ENCODE assay signal across 22 cellular contexts in the genomic region with DNA sequence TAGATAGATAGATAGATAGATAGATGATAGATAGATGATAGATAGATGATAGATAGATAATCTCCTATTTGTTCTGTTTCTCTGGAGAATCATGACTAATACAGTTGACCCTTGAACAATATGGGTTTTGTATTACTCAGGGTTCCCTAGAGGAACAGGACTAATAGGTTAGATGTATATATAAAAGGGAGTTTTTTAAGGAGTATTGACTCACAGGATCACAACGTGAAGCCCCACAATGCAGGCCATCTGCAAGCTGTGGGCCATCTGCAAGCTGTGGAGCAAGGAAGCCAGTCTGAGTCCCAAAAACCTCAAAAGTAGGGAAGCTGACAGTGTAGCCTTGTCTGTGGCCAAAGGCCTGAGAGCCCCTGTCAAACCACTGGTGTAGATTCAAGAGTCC.
A peak's percentile ranks its signal among the peaks of the same experiment; 100 is the strongest.
DNase-seq lines count a peak whose midpoint lies in the region; ATAC-seq, FAIRE-seq and TF ChIP-seq lines count a peak whose summit lies in the region.
"Had no signal": no experiment of that assay in that cellular context is flagged by ENCODE, and none has a peak within 500 bp of the region (broad histone marks: within the 10 kb centered on the region; RNA-seq: fewer than 3 reads in every experiment).

No MANE protein-coding gene starts in this region.

- no peaks in the 10 kb centered on the region for H3K9me3 Mint-ChIP-seq in activated CD4-positive, alpha-beta memory T cell treated with anti-CD3 and anti-CD28 coated beads for 36 hours
- H3K9me3 Mint-ChIP-seq in glutamatergic neuron (ENCODE audit: unreplicated experiment) = no peaks in the 10 kb centered on the region

- no peak overlapping the region for H3K4me3 ChIP-seq in bronchial epithelial cell (ENCODE audit: low read depth, low read length)
- H3K4me3 ChIP-seq: GM12878, SK-N-MC had no signal

- POLR2A ChIA-PET in activated CD4-positive, alpha-beta memory T cell treated with anti-CD3 and anti-CD28 coated beads for 36 hours (lab: Charles Lee) = no interaction called here

- FAIRE-seq in bronchial epithelial cell (lab: Jason Lieb, UNC) = no peak
- FAIRE-seq: D721Med, GM12878 had no signal

- intact Hi-C loops in activated CD4-positive, alpha-beta memory T cell treated with anti-CD3 and anti-CD28 coated beads for 36 hours (cut with micrococcal nuclease) = no loop called here

- no peaks in the 10 kb centered on the region for H3K27me3 Mint-ChIP-seq in activated CD4-positive, alpha-beta memory T cell treated with anti-CD3 and anti-CD28 coated beads for 36 hours
- no peaks in the 10 kb centered on the region for H3K27me3 Mint-ChIP-seq in glutamatergic neuron (ENCODE audit: unreplicated experiment)

- no peak overlapping the region for H3K27ac Mint-ChIP-seq in activated CD4-positive, alpha-beta memory T cell treated with anti-CD3 and anti-CD28 coated beads for 36 hours
- H3K27ac Mint-ChIP-seq in glutamatergic neuron (ENCODE audit: unreplicated experiment) = no peak overlapping the region

- H3K4me1 Mint-ChIP-seq in activated CD4-positive, alpha-beta memory T cell treated with anti-CD3 and anti-CD28 coated beads for 36 hours (ENCODE audit: low read depth) = no peaks in the 10 kb centered on the region
- H3K4me1 Mint-ChIP-seq in glutamatergic neuron (ENCODE audit: low read depth, unreplicated experiment) = peaks cover 5% of the 10 kb centered on the region

- no peaks in the 10 kb centered on the region for H3K36me3 Mint-ChIP-seq in activated CD4-positive, alpha-beta memory T cell treated with anti-CD3 and anti-CD28 coated beads for 36 hours
- no peaks in the 10 kb centered on the region for H3K36me3 Mint-ChIP-seq in glutamatergic neuron (ENCODE audit: unreplicated experiment)

- DNase-seq in ELR (ENCODE audit: low read depth) (peak; percentile 74), M059J (ENCODE audit: low read depth) (peak; percentile 18), bronchial epithelial cell (ENCODE audit: low read depth) (peak; percentile 1), foreskin melanocyte (peak; percentile 11), NCI-H524 (lab: John Stamatoyannopoulos, UW) (no peak), glutamatergic neuron (no peak)
- no peak for DNase-seq in activated CD4-positive, alpha-beta memory T cell treated with anti-CD3 and anti-CD28 coated beads for 36 hours
- DNase-seq: GDM1, GOT3, HCEC 1CT, KBM-7, MM.1S, NCI-H2029, NCI-H446 treated with DMSO at 0.1 percent for 48 hours, NCI-H526 treated with DMSO at 0.1 percent for 48 hours, SHP77 treated with DMSO at 0.1 percent for 48 hours, SW 1271 had no signal

- H3K36me3 ChIP-seq in bronchial epithelial cell (ENCODE audit: control insufficient read depth, insufficient read depth, low read length) = no peaks in the 10 kb centered on the region

- CTCF ChIA-PET in activated CD4-positive, alpha-beta memory T cell treated with anti-CD3 and anti-CD28 coated beads for 36 hours (lab: Charles Lee) = no interaction called here

- H3K4me3 Mint-ChIP-seq in activated CD4-positive, alpha-beta memory T cell treated with anti-CD3 and anti-CD28 coated beads for 36 hours = no peak overlapping the region
- no peak overlapping the region for H3K4me3 Mint-ChIP-seq in glutamatergic neuron (ENCODE audit: unreplicated experiment)

- H3K27me3 ChIP-seq in bronchial epithelial cell (ENCODE audit: control insufficient read depth, insufficient read depth, low read length) = no peaks in the 10 kb centered on the region

- no peak for TF ChIP-seq CTCF in bronchial epithelial cell (IDR thresholded peaks at IDR 0.05; ENCODE audit: insufficient read depth, low read length, severe bottlenecking)
- TF ChIP-seq CTCF in glutamatergic neuron (IDR thresholded peaks at IDR 0.05; ENCODE audit: partially characterized antibody, unreplicated experiment) = no peak

- no peak for ATAC-seq in SK-N-SH treated with all-trans-retinoic acid at 6 μM for 48 hours
- ATAC-seq: GM12878, Panc1 had no signal

TF ChIP-seq in SK-N-SH treated with all-trans-retinoic acid at 6 μM for 48 hours, 23 proteins besides CTCF, POLR2A, EP300 and RAD21:
- TF ChIP-seq, protein P1, sequence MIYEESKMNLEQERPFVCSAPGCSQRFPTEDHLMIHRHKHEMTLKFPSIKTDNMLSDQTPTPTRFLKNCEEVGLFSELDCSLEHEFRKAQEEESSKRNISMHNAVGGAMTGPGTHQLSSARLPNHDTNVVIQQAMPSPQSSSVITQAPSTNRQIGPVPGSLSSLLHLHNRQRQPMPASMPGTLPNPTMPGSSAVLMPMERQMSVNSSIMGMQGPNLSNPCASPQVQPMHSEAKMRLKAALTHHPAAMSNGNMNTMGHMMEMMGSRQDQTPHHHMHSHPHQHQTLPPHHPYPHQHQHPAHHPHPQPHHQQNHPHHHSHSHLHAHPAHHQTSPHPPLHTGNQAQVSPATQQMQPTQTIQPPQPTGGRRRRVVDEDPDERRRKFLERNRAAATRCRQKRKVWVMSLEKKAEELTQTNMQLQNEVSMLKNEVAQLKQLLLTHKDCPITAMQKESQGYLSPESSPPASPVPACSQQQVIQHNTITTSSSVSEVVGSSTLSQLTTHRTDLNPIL (CRISPR knock-in tag; IDR thresholded peaks at IDR 0.05; ENCODE audit: low read depth) = no peak
- TF ChIP-seq BACH2 (CRISPR knock-in tag; IDR thresholded peaks at IDR 0.05; ENCODE audit: borderline replicate concordance) = no peak
- no peak for TF ChIP-seq RARB (CRISPR knock-in tag; IDR thresholded peaks at IDR 0.05)
- no peak for TF ChIP-seq ZNF8 (CRISPR knock-in tag; IDR thresholded peaks at IDR 0.05)
- TF ChIP-seq ARNTL (CRISPR knock-in tag; IDR thresholded peaks at IDR 0.05; ENCODE audit: borderline replicate concordance, low read depth) = no peak
- TF ChIP-seq ZFP30 (CRISPR knock-in tag; IDR thresholded peaks at IDR 0.05) = no peak
- TF ChIP-seq OSR1 (CRISPR knock-in tag; IDR thresholded peaks at IDR 0.05) = no peak
- no peak for TF ChIP-seq ESRRG (CRISPR knock-in tag; IDR thresholded peaks at IDR 0.05)
- TF ChIP-seq ZNF565 (CRISPR knock-in tag; conservative IDR thresholded peaks at IDR 0.05; ENCODE audit: low read depth) = no peak
- TF ChIP-seq, protein P2, sequence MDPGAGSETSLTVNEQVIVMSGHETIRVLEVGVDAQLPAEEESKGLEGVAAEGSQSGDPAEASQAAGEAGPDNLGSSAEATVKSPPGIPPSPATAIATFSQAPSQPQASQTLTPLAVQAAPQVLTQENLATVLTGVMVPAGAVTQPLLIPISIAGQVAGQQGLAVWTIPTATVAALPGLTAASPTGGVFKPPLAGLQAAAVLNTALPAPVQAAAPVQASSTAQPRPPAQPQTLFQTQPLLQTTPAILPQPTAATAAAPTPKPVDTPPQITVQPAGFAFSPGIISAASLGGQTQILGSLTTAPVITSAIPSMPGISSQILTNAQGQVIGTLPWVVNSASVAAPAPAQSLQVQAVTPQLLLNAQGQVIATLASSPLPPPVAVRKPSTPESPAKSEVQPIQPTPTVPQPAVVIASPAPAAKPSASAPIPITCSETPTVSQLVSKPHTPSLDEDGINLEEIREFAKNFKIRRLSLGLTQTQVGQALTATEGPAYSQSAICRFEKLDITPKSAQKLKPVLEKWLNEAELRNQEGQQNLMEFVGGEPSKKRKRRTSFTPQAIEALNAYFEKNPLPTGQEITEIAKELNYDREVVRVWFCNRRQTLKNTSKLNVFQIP (CRISPR knock-in tag; IDR thresholded peaks at IDR 0.05; ENCODE audit: borderline replicate concordance, low read depth) = no peak
- no peak for TF ChIP-seq CSDC2 (CRISPR knock-in tag; IDR thresholded peaks at IDR 0.05)
- TF ChIP-seq ZFP3 (CRISPR knock-in tag; IDR thresholded peaks at IDR 0.05) = no peak
- TF ChIP-seq, protein P3, sequence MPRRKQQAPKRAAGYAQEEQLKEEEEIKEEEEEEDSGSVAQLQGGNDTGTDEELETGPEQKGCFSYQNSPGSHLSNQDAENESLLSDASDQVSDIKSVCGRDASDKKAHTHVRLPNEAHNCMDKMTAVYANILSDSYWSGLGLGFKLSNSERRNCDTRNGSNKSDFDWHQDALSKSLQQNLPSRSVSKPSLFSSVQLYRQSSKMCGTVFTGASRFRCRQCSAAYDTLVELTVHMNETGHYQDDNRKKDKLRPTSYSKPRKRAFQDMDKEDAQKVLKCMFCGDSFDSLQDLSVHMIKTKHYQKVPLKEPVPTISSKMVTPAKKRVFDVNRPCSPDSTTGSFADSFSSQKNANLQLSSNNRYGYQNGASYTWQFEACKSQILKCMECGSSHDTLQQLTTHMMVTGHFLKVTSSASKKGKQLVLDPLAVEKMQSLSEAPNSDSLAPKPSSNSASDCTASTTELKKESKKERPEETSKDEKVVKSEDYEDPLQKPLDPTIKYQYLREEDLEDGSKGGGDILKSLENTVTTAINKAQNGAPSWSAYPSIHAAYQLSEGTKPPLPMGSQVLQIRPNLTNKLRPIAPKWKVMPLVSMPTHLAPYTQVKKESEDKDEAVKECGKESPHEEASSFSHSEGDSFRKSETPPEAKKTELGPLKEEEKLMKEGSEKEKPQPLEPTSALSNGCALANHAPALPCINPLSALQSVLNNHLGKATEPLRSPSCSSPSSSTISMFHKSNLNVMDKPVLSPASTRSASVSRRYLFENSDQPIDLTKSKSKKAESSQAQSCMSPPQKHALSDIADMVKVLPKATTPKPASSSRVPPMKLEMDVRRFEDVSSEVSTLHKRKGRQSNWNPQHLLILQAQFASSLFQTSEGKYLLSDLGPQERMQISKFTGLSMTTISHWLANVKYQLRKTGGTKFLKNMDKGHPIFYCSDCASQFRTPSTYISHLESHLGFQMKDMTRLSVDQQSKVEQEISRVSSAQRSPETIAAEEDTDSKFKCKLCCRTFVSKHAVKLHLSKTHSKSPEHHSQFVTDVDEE (CRISPR knock-in tag; IDR thresholded peaks at IDR 0.05) = no peak
- no peak for TF ChIP-seq ISL1 (CRISPR knock-in tag; IDR thresholded peaks at IDR 0.05)
- no peak for TF ChIP-seq PPARA (CRISPR knock-in tag; IDR thresholded peaks at IDR 0.05; ENCODE audit: borderline replicate concordance)
- TF ChIP-seq TCF4 (CRISPR knock-in tag; IDR thresholded peaks at IDR 0.05; ENCODE audit: borderline replicate concordance) = no peak

Comparison
In these comparisons a context has a peak if more than half of its experiments do, and no peak if none do; other contexts are left out.
1. DNase-seq: peak in ELR (single experiment), M059J (single experiment), bronchial epithelial cell (single experiment) and foreskin melanocyte (single experiment); none in NCI-H524 (0 of 2), activated CD4-positive, alpha-beta memory T cell treated with anti-CD3 and anti-CD28 coated beads for 36 hours (single experiment) and glutamatergic neuron (single experiment).